In the genomic region with DNA sequence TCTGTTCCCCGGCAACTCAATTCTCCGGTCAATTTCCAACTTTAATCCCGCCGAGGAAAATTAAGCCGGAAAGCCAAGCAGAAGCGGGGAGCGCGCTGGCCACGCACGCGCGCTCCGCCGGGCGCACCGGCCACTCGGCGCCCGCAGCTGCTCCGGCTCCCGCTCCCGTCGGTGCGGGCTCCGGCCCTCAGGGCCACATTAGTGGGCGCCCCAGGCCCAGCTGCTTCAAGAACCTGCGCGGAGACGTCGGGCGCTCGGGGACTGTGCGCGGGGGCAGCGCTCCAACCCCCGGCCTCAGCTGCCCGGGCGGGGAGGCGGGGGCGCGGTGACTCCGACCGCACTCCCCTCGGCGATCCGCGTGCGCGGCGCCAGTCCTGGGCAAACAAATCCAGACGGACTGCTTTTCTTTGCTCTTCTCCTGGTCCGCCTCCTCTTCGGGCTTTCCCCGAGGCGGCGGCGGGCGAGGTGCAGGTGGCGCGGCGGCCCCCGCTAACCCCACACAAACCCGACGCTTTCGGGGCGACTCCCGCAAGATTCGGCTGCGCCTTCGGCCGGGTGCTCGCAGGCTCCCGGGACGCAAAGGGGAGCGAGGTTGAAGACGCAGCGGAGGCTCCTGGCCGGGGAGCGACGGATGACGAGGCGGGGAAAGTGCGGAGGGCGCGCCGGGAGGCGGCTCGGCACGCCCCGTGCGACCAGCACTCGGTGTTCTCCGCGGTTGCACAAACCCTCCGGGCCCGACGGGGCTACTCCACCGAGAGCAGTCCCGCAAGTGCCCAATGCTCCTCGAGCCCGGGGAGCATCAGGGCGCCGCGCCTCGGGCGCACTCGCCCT, we compare ENCODE assay signal across 8 cellular contexts. TPM values are rescaled to one million over a fixed set of nuclear protein-coding genes. Genes with fewer than 3 reads are reported as not detected.
DNase-seq lines count a peak whose midpoint lies in the region; ATAC-seq and TF ChIP-seq lines count a peak whose summit lies in the region.
"Not testable (repeated sequence)": the region's sequence is repeated elsewhere in the genome, so short reads cannot be mapped to it uniquely, and the experiment has no call there.

No MANE protein-coding gene starts in this region.

- 0% methylated on average over 1 to 37 of the region's 107 CpGs for WGBS in transverse colon (ENCODE audit: low coverage in 1 of 2), 2 donors

- not testable (repeated sequence) for H3K27me3 ChIP-seq in colonic mucosa; iPS-15b (ENCODE audit: control insufficient read depth, insufficient read depth, low read length); transverse colon
- peaks cover 17% of the 10 kb centered on the region for H3K27me3 ChIP-seq in osteoblast (ENCODE audit: insufficient read depth, low read length)

- TF ChIP-seq POLR2A in transverse colon (IDR thresholded peaks at IDR 0.05) = not testable (repeated sequence)

- not testable (repeated sequence) for H3K4me1 ChIP-seq in colonic mucosa
- H3K4me1 ChIP-seq in iPS-15b (ENCODE audit: control insufficient read depth, insufficient read depth, low read length) (peaks cover 11% of the 10 kb centered on the region), osteoblast (ENCODE audit: insufficient read depth, low read length) (peaks cover 16% of the 10 kb centered on the region), transverse colon (peaks cover 11 to 44% (median 38%) of the 10 kb centered on the region in 4 donors)

- ATAC-seq in HG02642 (IDR thresholded peaks at IDR 0.05; ENCODE audit: poor library complexity, unreplicated experiment) = peak; percentile 13

- peak overlapping the region; percentile 96 for H3K4me2 ChIP-seq in osteoblast (ENCODE audit: insufficient read depth, low read length)

- H3K79me2 ChIP-seq in osteoblast (ENCODE audit: insufficient read depth, low read length) = peaks cover 31% of the 10 kb centered on the region

- not testable (repeated sequence) for DNase-seq in GM12864 (ENCODE audit: low read depth)
- peak; percentile 21 for DNase-seq in NCI-H1092 (lab: John Stamatoyannopoulos, UW)
- DNase-seq in activated CD4-positive, alpha-beta T cell treated with anti-CD3 and anti-CD28 coated beads, Interleukin-2, amount 50 U/mL, for 48 hours = peak; percentile 15 to 21
- DNase-seq in colonic mucosa = peak; percentile 59
- peak; percentile 91 for DNase-seq in osteoblast (ENCODE audit: insufficient read length, low spot score, missing footprints)
- DNase-seq in transverse colon = peak; percentile 77

- not testable (repeated sequence) for H3K9me3 ChIP-seq in colonic mucosa; iPS-15b (ENCODE audit: control insufficient read depth, insufficient read depth, low read length); osteoblast (ENCODE audit: low read depth, low read length); transverse colon

- peak overlapping the region; percentile 87 to 94 for H3K9ac ChIP-seq in colonic mucosa (ENCODE audit: low read depth in 2 of 2, low read length in 2 of 2)
- H3K9ac ChIP-seq in iPS-15b (ENCODE audit: low read depth, low read length) = peak overlapping the region; percentile 85

- not testable (repeated sequence) for TF ChIP-seq CTCF in GM12864 (IDR thresholded peaks at IDR 0.05; ENCODE audit: low read depth, low read length, missing control alignments); colonic mucosa (IDR thresholded peaks at IDR 0.05); osteoblast (IDR thresholded peaks at IDR 0.05; ENCODE audit: extremely low read depth, low read depth, low read length); transverse colon (IDR thresholded peaks at IDR 0.05)

- H3K27ac ChIP-seq in colonic mucosa = peak overlapping the region; percentile 92
- H3K27ac ChIP-seq in osteoblast (ENCODE audit: low read depth, low read length) = peak overlapping the region; percentile 42
- peak overlapping the region; percentile 89 to 95 (median 93) for H3K27ac ChIP-seq in transverse colon

- H2AFZ ChIP-seq in osteoblast (ENCODE audit: low read length) = peak overlapping the region; percentile 70

- in situ Hi-C loops in transverse colon (cut with MboI; ENCODE audit: low pct_ligation_motif_present in 1 of 4, low pct_unique_long_range_greater_than_20kb in 1 of 4, low sequenced_read_pairs in 3 of 4) = loop anchor here in 2 of 4 donors (25.0 kb wide), 1 partner anchor 924 kb away; no protein-coding TSS in a partner anchor

- H3K4me3 ChIP-seq in GM12864 (ENCODE audit: low read depth, low read length) (peak overlapping the region; percentile 58), colonic mucosa (peak overlapping the region; percentile 82), iPS-15b (ENCODE audit: low read depth, low read length) (peak overlapping the region; percentile 53), osteoblast (ENCODE audit: insufficient read depth, low read length) (peak overlapping the region; percentile 81), transverse colon (peak overlapping the region; percentile 60 to 92 (median 74))

- not testable (repeated sequence) for TF ChIP-seq EP300 in transverse colon (IDR thresholded peaks at IDR 0.05; ENCODE audit: low read depth)

- not testable (repeated sequence) for H3K36me3 ChIP-seq in colonic mucosa; iPS-15b (ENCODE audit: control insufficient read depth, insufficient read depth, low read length); osteoblast (ENCODE audit: insufficient read depth, low read length); transverse colon

- not testable (repeated sequence) for H4K20me1 ChIP-seq in osteoblast (ENCODE audit: insufficient read depth, low read length)

- intact Hi-C loops in colonic mucosa (cut with DNase I) = loop anchor here (5.0 to 10.0 kb wide), 3 partner anchors 94 to 916 kb away; no protein-coding TSS in a partner anchor
- intact Hi-C loops in transverse colon (cut with DNase I; ENCODE audit: low total_unique reads) = loop anchor here (5.0 to 10.0 kb wide), 5 partner anchors 76 to 891 kb away; no protein-coding TSS in a partner anchor

RNA-seq across cellular contexts. Expression of a gene that starts 0.9 kb away (rescaled TPM):
- total RNA-seq in colonic mucosa (10 to 100 TPM; 43.8 to 54.8 TPM), osteoblast (9.0 and 10.6 TPM in 2 replicates), transverse colon (10 to 100 TPM; 51.5 to 77.3 (median 62.2) TPM)

Comparison
In these comparisons a context has a peak if more than half of its experiments do, and no peak if none do; other contexts are left out.
1. H3K27ac ChIP-seq: peak in every context shown above with its lines; median percentile 93 in transverse colon; 92 in colonic mucosa; 42 in osteoblast.